In genomic region chr7:132773527-132773956, GRCh38 we compare ENCODE assay signal across 2 cellular contexts.
A peak's percentile ranks its signal among the peaks of the same experiment; 100 is the strongest.
TF ChIP-seq lines count a peak whose summit lies in the region.

No MANE protein-coding gene starts in this region.

TF ChIP-seq in IMR-90, 13 proteins besides CTCF, POLR2A, EP300 and RAD21:
- TF ChIP-seq MXI1 (IDR thresholded peaks at IDR 0.05; ENCODE audit: borderline replicate concordance, low read depth, low read length) (no peak), MAFK (IDR thresholded peaks at IDR 0.05; ENCODE audit: low read depth, low read length) (peak; percentile 35; the same call in 1 of the 2 replicates), NFE2L2 (IDR thresholded peaks at IDR 0.05; ENCODE audit: low read depth, low read length) (peak; percentile 44), CEBPB (IDR thresholded peaks at IDR 0.05; ENCODE audit: low read depth, low read length) (peak; percentile 90)

TF ChIP-seq in GM12878, 131 proteins besides CTCF, POLR2A, EP300 and RAD21:
- TF ChIP-seq USF1 (IDR thresholded peaks at IDR 0.05; ENCODE audit: borderline replicate concordance, extremely low read length, insufficient read depth, low read depth, low read length) (no peak), ATF7 (IDR thresholded peaks at IDR 0.05; ENCODE audit: low read depth) (no peak), JUNB (IDR thresholded peaks at IDR 0.05) (peak; percentile 88), PKNOX1 (IDR thresholded peaks at IDR 0.05) (no peak), ZNF622 (IDR thresholded peaks at IDR 0.05) (no peak), NFIC (IDR thresholded peaks at IDR 0.05; ENCODE audit: low read depth, low read length) (0 out of 2 replicates have a peak, but pooled peaks have one; percentile 59), NR2C1 (IDR thresholded peaks at IDR 0.05) (no peak), FOXM1 (IDR thresholded peaks at IDR 0.05; ENCODE audit: low read depth, low read length) (peak; percentile 23; the same call in 1 of the 2 replicates)
